Comparison of ENCODE assay signal across 1 cellular context in genomic region chr17:4579678-4580077, GRCh38.
TF ChIP-seq lines count a peak whose summit lies in the region.

No MANE protein-coding gene starts in this region.

TF ChIP-seq in H1, 55 proteins besides CTCF, POLR2A, EP300 and RAD21:
- TF ChIP-seq USF2 (IDR thresholded peaks at IDR 0.05; ENCODE audit: low read length), result no peak
- TF ChIP-seq EGR1 (IDR thresholded peaks at IDR 0.05; ENCODE audit: borderline replicate concordance, low read depth, low read length), result no peak
- no peak for TF ChIP-seq RBBP5 (IDR thresholded peaks at IDR 0.05; ENCODE audit: borderline replicate concordance, low read depth, low read length)
- TF ChIP-seq ATF3 (IDR thresholded peaks at IDR 0.05; ENCODE audit: insufficient read depth, low read depth, low read length), result no peak
- no peak for TF ChIP-seq BACH1 (IDR thresholded peaks at IDR 0.05; ENCODE audit: low read length)
- TF ChIP-seq ASH2L (IDR thresholded peaks at IDR 0.05; ENCODE audit: low read length), result no peak
